In genomic region chr4:3232871-3233271, GRCh38 we compare ENCODE assay signal across 25 cellular contexts. TPM values are rescaled to one million over a fixed set of nuclear protein-coding genes. Genes with fewer than 3 reads are reported as not detected.
A peak's percentile ranks its signal among the peaks of the same experiment; 100 is the strongest.
DNase-seq lines count a peak whose midpoint lies in the region; ATAC-seq, FAIRE-seq and TF ChIP-seq lines count a peak whose summit lies in the region.
"Had no signal": no experiment of that assay in that cellular context is flagged by ENCODE, and none has a peak within 500 bp of the region (broad histone marks: within the 10 kb centered on the region; RNA-seq: fewer than 3 reads in every experiment).

No MANE protein-coding gene starts in this region.

- no peak for FAIRE-seq in K562 (lab: Jason Lieb, UNC)
- FAIRE-seq: A549, D721Med, GM12892, GM19239, H1 had no signal

- in situ Hi-C loops in K562 (cut with MboI): no loop called here

- H3K4me3 ChIP-seq in K562 (no peak overlapping the region), osteoblast (ENCODE audit: insufficient read depth, low read length) (no peak overlapping the region), hepatocyte (no peak overlapping the region)
- H3K4me3 ChIP-seq in CD8-positive, alpha-beta T cell (ENCODE audit: low read depth, low read length): no peak overlapping the region
- H3K4me3 ChIP-seq: A549, GM23248 had no signal

- no peaks in the 10 kb centered on the region for H3K9me2 ChIP-seq in hepatocyte (replicated peaks; ENCODE audit: insufficient read depth)

- H3K9me3 Mint-ChIP-seq in CD8-positive, alpha-beta T cell: no peaks in the 10 kb centered on the region
- H3K9me3 Mint-ChIP-seq: CD8-positive, alpha-beta memory T cell had no signal

- TF ChIP-seq CTCF in K562 (IDR thresholded peaks at IDR 0.05 in 2 of 3, conservative IDR thresholded peaks at IDR 0.05 in 1 of 3; ENCODE audit: insufficient read depth in 2 of 3, low read depth in 1 of 3, low read length in 3 of 3): no peak
- TF ChIP-seq CTCF in osteoblast (IDR thresholded peaks at IDR 0.05; ENCODE audit: extremely low read depth, low read depth, low read length): no peak
- TF ChIP-seq CTCF in CD8-positive, alpha-beta T cell (IDR thresholded peaks at IDR 0.05): no peak
- TF ChIP-seq CTCF in hepatocyte (IDR thresholded peaks at IDR 0.05; ENCODE audit: poor library complexity): no peak

- H3K27ac Mint-ChIP-seq in CD8-positive, alpha-beta T cell: no peak overlapping the region

- H3K9ac ChIP-seq in K562 (ENCODE audit: insufficient read depth in 1 of 2, low read depth in 2 of 2, low read length in 2 of 2): no peak overlapping the region
- H3K9ac ChIP-seq: GM23248 had no signal

- H3K4me1 ChIP-seq in K562 (replicated peaks in 1 of 2; ENCODE audit: control insufficient read depth in 2 of 2, insufficient read depth in 2 of 2, low read length in 2 of 2): peaks cover 0 to 11% of the 10 kb centered on the region in 2 experiments; a peak in 3 of 5 replicates
- H3K4me1 ChIP-seq in osteoblast (ENCODE audit: insufficient read depth, low read length): no peaks in the 10 kb centered on the region
- H3K4me1 ChIP-seq in CD8-positive, alpha-beta T cell (ENCODE audit: insufficient read depth, low read length): no peaks in the 10 kb centered on the region
- H3K4me1 ChIP-seq in hepatocyte (ENCODE audit: insufficient read depth): no peaks in the 10 kb centered on the region
- H3K4me1 ChIP-seq: A549 had no signal

- intact Hi-C loops in Right ventricle myocardium superior (cut with DNase I) (no loop called here), Right ventricle myocardium inferior (cut with DNase I) (no loop called here), K562 (cut with micrococcal nuclease) (no loop called here), left colon (cut with DNase I, micrococcal nuclease) (no loop called here)
- intact Hi-C loops in CD8-positive, alpha-beta T cell (cut with DNase I, micrococcal nuclease): no loop called here

- H3K27me3 ChIP-seq in K562 (ENCODE audit: control insufficient read depth in 2 of 2, insufficient read depth in 2 of 2, low read length in 2 of 2): no peaks in the 10 kb centered on the region
- H3K27me3 ChIP-seq in osteoblast (ENCODE audit: insufficient read depth, low read length): no peaks in the 10 kb centered on the region
- no peaks in the 10 kb centered on the region for H3K27me3 ChIP-seq in CD8-positive, alpha-beta T cell (ENCODE audit: insufficient read depth, low read length)
- no peaks in the 10 kb centered on the region for H3K27me3 ChIP-seq in hepatocyte

- CTCF ChIA-PET in K562 (lab: Yijun Ruan, JAX; ENCODE audit: low intra/inter-chr PET ratio): no interaction called here
- CTCF ChIA-PET in CD8-positive, alpha-beta T cell (lab: Charles Lee): interaction anchor here (1.4 kb wide), 1 partner anchor 39 kb away, joined by 5 read pairs; no protein-coding TSS in a partner anchor

- peak; percentile 29 for DNase-seq in Right ventricle myocardium superior
- DNase-seq in Right ventricle myocardium inferior (ENCODE audit: missing footprints): no peak
- DNase-seq in K562 (ENCODE audit: extremely low read depth in 1 of 4, low spot score in 3 of 4): no peak
- DNase-seq in left colon: no peak
- peak; percentile 76 for DNase-seq in osteoblast (ENCODE audit: insufficient read length, low spot score, missing footprints)
- no peak for DNase-seq in CD8-positive, alpha-beta T cell
- DNase-seq in hepatocyte (ENCODE audit: low spot score): no peak
- no peak for DNase-seq in SIG-M5 treated with dmso at 0.1 percent for 504 hours (lab: John Stamatoyannopoulos, UW; ENCODE audit: unreplicated experiment)
- DNase-seq: ACHN; CD4-positive, CD25-positive, alpha-beta regulatory T cell; CD8-positive, alpha-beta memory T cell; DMS 273 treated with DMSO at 0.1 percent for 48 hours; DMS79; EL; GDM1; GM23248; H7; HCEC 1CT had no signal

- no peaks in the 10 kb centered on the region for H3K4me1 Mint-ChIP-seq in CD8-positive, alpha-beta T cell (ENCODE audit: low read depth)
- H3K4me1 Mint-ChIP-seq: CD8-positive, alpha-beta memory T cell had no signal

- H2AFZ ChIP-seq in K562 (ENCODE audit: low read depth, low read length) (no peak overlapping the region), osteoblast (ENCODE audit: low read length) (no peak overlapping the region), hepatocyte (no peak overlapping the region)
- H2AFZ ChIP-seq: GM23248 had no signal

- H4K20me1 ChIP-seq in K562 (replicated peaks; ENCODE audit: control insufficient read depth, insufficient read depth, low read length) (no peaks in the 10 kb centered on the region; the same call in 1 of the 2 replicates), osteoblast (ENCODE audit: insufficient read depth, low read length) (no peaks in the 10 kb centered on the region), hepatocyte (ENCODE audit: insufficient read depth, poor library complexity, severe bottlenecking) (no peaks in the 10 kb centered on the region)

- peaks cover 58% of the 10 kb centered on the region for H3K36me3 ChIP-seq in K562 (ENCODE audit: control insufficient read depth, insufficient read depth, low read length)
- H3K36me3 ChIP-seq in osteoblast (ENCODE audit: insufficient read depth, low read length): peaks cover 72% of the 10 kb centered on the region
- H3K36me3 ChIP-seq in CD8-positive, alpha-beta T cell (ENCODE audit: insufficient read depth, low read length): peaks cover 52% of the 10 kb centered on the region
- no peaks in the 10 kb centered on the region for H3K36me3 ChIP-seq in hepatocyte (replicated peaks; ENCODE audit: insufficient read depth, low read depth)

- no peak overlapping the region for H3K4me3 Mint-ChIP-seq in CD8-positive, alpha-beta T cell
- H3K4me3 Mint-ChIP-seq: CD4-positive, CD25-positive, alpha-beta regulatory T cell; CD8-positive, alpha-beta memory T cell had no signal

- POLR2A ChIA-PET in K562 (lab: Yijun Ruan, JAX): interaction anchor here (0.6 to 1.4 kb wide), 4 partner anchors 8 to 1496 kb away, joined by 3 read pairs; no protein-coding TSS in a partner anchor
- POLR2A ChIA-PET in CD8-positive, alpha-beta T cell (lab: Charles Lee): no interaction called here

- H3K27me3 Mint-ChIP-seq in CD8-positive, alpha-beta T cell (ENCODE audit: low read depth): no peaks in the 10 kb centered on the region
- H3K27me3 Mint-ChIP-seq: CD4-positive, CD25-positive, alpha-beta regulatory T cell had no signal

- TF ChIP-seq EP300 in K562 (IDR thresholded peaks at IDR 0.05; ENCODE audit: low read length): no peak

- peaks cover 87% of the 10 kb centered on the region for H3K36me3 Mint-ChIP-seq in CD8-positive, alpha-beta T cell

- H3K79me2 ChIP-seq in K562 (ENCODE audit: control insufficient read depth, insufficient read depth, low read length): no peaks in the 10 kb centered on the region
- H3K79me2 ChIP-seq in osteoblast (ENCODE audit: insufficient read depth, low read length): no peaks in the 10 kb centered on the region
- no peaks in the 10 kb centered on the region for H3K79me2 ChIP-seq in hepatocyte

- no peak for TF ChIP-seq POLR2A in K562 (conservative IDR thresholded peaks at IDR 0.05)

- no peaks in the 10 kb centered on the region for H3K9me3 ChIP-seq in K562 (replicated peaks; ENCODE audit: control insufficient read depth, insufficient read depth, low read depth, low read length)
- no peaks in the 10 kb centered on the region for H3K9me3 ChIP-seq in osteoblast (ENCODE audit: low read depth, low read length)
- H3K9me3 ChIP-seq in CD8-positive, alpha-beta T cell (ENCODE audit: low read length): no peaks in the 10 kb centered on the region
- H3K9me3 ChIP-seq in hepatocyte (ENCODE audit: low read depth): no peaks in the 10 kb centered on the region
- H3K9me3 ChIP-seq: A549 had no signal

- H3K4me2 ChIP-seq in K562 (ENCODE audit: insufficient read depth, low read length): no peak overlapping the region
- H3K4me2 ChIP-seq in osteoblast (ENCODE audit: insufficient read depth, low read length): no peak overlapping the region
- no peak overlapping the region for H3K4me2 ChIP-seq in hepatocyte
- H3K4me2 ChIP-seq: A549 had no signal

- no peak for TF ChIP-seq RAD21 in K562 (CRISPR knock-in tag; conservative IDR thresholded peaks at IDR 0.05 in 1 of 2, IDR thresholded peaks at IDR 0.05 in 1 of 2)

- H3K27ac ChIP-seq in K562 (ENCODE audit: extremely low read depth, low read depth, low read length) (no peak overlapping the region), osteoblast (ENCODE audit: low read depth, low read length) (no peak overlapping the region), hepatocyte (no peak overlapping the region)
- no peak overlapping the region for H3K27ac ChIP-seq in CD8-positive, alpha-beta T cell (ENCODE audit: low read depth, low read length)
- H3K27ac ChIP-seq: 22Rv1, A549, C4-2B, GM23248 had no signal

- peaks cover 5% of the 10 kb centered on the region for H3K9me1 ChIP-seq in K562 (ENCODE audit: control insufficient read depth, insufficient read depth, low read length)

- 89% methylated on average over 7 of the region's 15 CpGs for WGBS in K562 (ENCODE audit: insufficient coverage, low coverage, missing lambda C conversion rate)
- WGBS in hepatocyte (ENCODE audit: low lambda C conversion rate, missing lambda C conversion rate): 95% methylated on average over 15 of the region's 15 CpGs

- ATAC-seq in Right ventricle myocardium superior (ENCODE audit: poor library complexity) (no peak), Right ventricle myocardium inferior (no peak), K562 (no peak), left colon (peak; percentile 6)
- no peak for ATAC-seq in CD8-positive, alpha-beta T cell
- ATAC-seq: A549 had no signal

- no TSS peak for BruUV-seq in K562 (replicated peaks; lab: Mats Ljungman, UMichigan)

RNA-seq across cellular contexts. Expression of gene MSANTD1, which starts 16.1 kb away (rescaled TPM):
- 0.54 TPM for total RNA-seq in Right ventricle myocardium superior
- total RNA-seq in Right ventricle myocardium inferior: 0.51 TPM
- total RNA-seq in K562 (2011; cell fraction: chromatin; rRNA removed; ENCODE audit: low replicate concordance): 0.37 and 1.5 TPM in 2 replicates
- total RNA-seq in K562 (2011; cell fraction: nucleolus; rRNA removed): 0.53 and 1.0 TPM in 2 replicates
- total RNA-seq in K562 (2011; cell fraction: nucleoplasm; rRNA removed): 0.23 and 0.51 TPM in 2 replicates
- 0.12 TPM in 1 of 2 replicates, not detected in the other for total RNA-seq in K562 (2014; rRNA removed)
- 0.04 TPM in 1 of 2 replicates, not detected in the other for total RNA-seq in K562 (2014; rRNA removed; fragmentation: Illumina TruSeq; extraction: Trizol)
- 0.07 TPM in 1 of 2 replicates, not detected in the other for total RNA-seq in K562 (2015; rRNA removed; fragmentation: Illumina TruSeq; extraction: Trizol)
- 0.09 TPM in 1 of 2 replicates, not detected in the other for total RNA-seq in K562 (2021)
- polyA plus RNA-seq in K562 (2011; rRNA removed): not detected in 2 replicates
- 0.01 and 0.09 TPM in 2 replicates for polyA plus RNA-seq in K562 (2011; cell fraction: cytosol; rRNA removed)
- polyA plus RNA-seq in K562 (2011; cell fraction: nucleus; rRNA removed): 0.27 and 0.28 TPM in 2 replicates
- 0.05 and 0.29 TPM in 2 replicates for polyA plus RNA-seq in K562 (2012)
- polyA plus RNA-seq in K562 (2014; fragmentation: Illumina TruSeq; extraction: Trizol): not detected in 2 replicates
- polyA plus RNA-seq in K562 (2014; fragmentation: Nextera tagmentation; extraction: Ambion mirVana): not detected
- not detected in 2 replicates for polyA plus RNA-seq in K562 (2014; rRNA removed)
- not detected in 2 replicates for polyA minus RNA-seq in K562 (2011; rRNA and poly(A)+ RNA removed)
- not detected in 2 replicates for polyA minus RNA-seq in K562 (2011; cell fraction: cytosol; rRNA and poly(A)+ RNA removed)
- polyA minus RNA-seq in K562 (2011; cell fraction: nucleus; rRNA and poly(A)+ RNA removed): 0.27 and 0.56 TPM in 2 replicates
- under 1 TPM; 0.73 to 0.82 TPM for total RNA-seq in left colon
- total RNA-seq in osteoblast: 0.59 and 0.72 TPM in 2 replicates
- under 1 TPM; 0.39 to 0.76 TPM for total RNA-seq in CD8-positive, alpha-beta T cell
- total RNA-seq in hepatocyte: 0.08 and 0.57 TPM in 2 replicates
- 0.30 and 0.51 TPM in 2 replicates for polyA plus RNA-seq in hepatocyte
- total RNA-seq: GM23248 had no signal
- polyA plus RNA-seq: CD8-positive, alpha-beta memory T cell; GM23248 had no signal

RNA-seq across cellular contexts. Expression of gene RGS12, which starts 60.0 kb away (rescaled TPM):
- total RNA-seq in Right ventricle myocardium superior (15.8 TPM), Right ventricle myocardium inferior (21.0 TPM), K562 (2014; rRNA removed) (3.6 and 4.7 TPM in 2 replicates), K562 (2014; rRNA removed; fragmentation: Illumina TruSeq; extraction: Trizol) (5.7 and 6.4 TPM in 2 replicates), K562 (2015; rRNA removed; fragmentation: Illumina TruSeq; extraction: Trizol) (6.3 and 6.4 TPM in 2 replicates), K562 (2021) (6.8 and 8.8 TPM in 2 replicates), left colon (10 to 100 TPM; 21.5 to 23.5 TPM), osteoblast (19.2 and 61.2 TPM in 2 replicates), hepatocyte (22.5 and 33.6 TPM in 2 replicates)
- 25.8 and 36.7 TPM in 2 replicates for total RNA-seq in K562 (2011; cell fraction: chromatin; rRNA removed; ENCODE audit: low replicate concordance)
- 16.2 and 16.6 TPM in 2 replicates for total RNA-seq in K562 (2011; cell fraction: nucleolus; rRNA removed)
- total RNA-seq in K562 (2011; cell fraction: nucleoplasm; rRNA removed): 13.2 and 16.0 TPM in 2 replicates
- polyA plus RNA-seq in K562 (2011; rRNA removed) (4.3 and 5.8 TPM in 2 replicates), K562 (2014; fragmentation: Illumina TruSeq; extraction: Trizol) (5.5 and 6.4 TPM in 2 replicates), K562 (2014; fragmentation: Nextera tagmentation; extraction: Ambion mirVana) (under 1 TPM; 0.30 to 0.42 TPM), K562 (2014; rRNA removed) (4.2 and 5.1 TPM in 2 replicates), hepatocyte (19.6 and 31.9 TPM in 2 replicates)
- 2.0 and 3.4 TPM in 2 replicates for polyA plus RNA-seq in K562 (2011; cell fraction: cytosol; rRNA removed)
- 14.7 and 18.5 TPM in 2 replicates for polyA plus RNA-seq in K562 (2011; cell fraction: nucleus; rRNA removed)
- polyA plus RNA-seq in K562 (2012): 8.1 and 12.4 TPM in 2 replicates
- polyA minus RNA-seq in K562 (2011; rRNA and poly(A)+ RNA removed): 4.5 and 5.3 TPM in 2 replicates
- polyA minus RNA-seq in K562 (2011; cell fraction: cytosol; rRNA and poly(A)+ RNA removed): 6.0 and 15.5 TPM in 2 replicates
- 16.2 and 16.4 TPM in 2 replicates for polyA minus RNA-seq in K562 (2011; cell fraction: nucleus; rRNA and poly(A)+ RNA removed)
- 1 to 10 TPM; 4.4 to 7.6 TPM for total RNA-seq in CD8-positive, alpha-beta T cell

Comparison
In these comparisons a context has a peak if more than half of its experiments do, and no peak if none do; other contexts are left out.
1. DNase-seq: peak in Right ventricle myocardium superior (single experiment) and osteoblast (single experiment); none in Right ventricle myocardium inferior (single experiment), K562 (0 of 4), left colon (0 of 2), CD8-positive, alpha-beta T cell (0 of 7), hepatocyte (single experiment) and SIG-M5 treated with dmso at 0.1 percent for 504 hours (single experiment).